ENCODE assay signal across 8 cellular contexts in genomic region chr10:42551582-42552187, GRCh38.
DNase-seq lines count a peak whose midpoint lies in the region; ATAC-seq lines count a peak whose summit lies in the region.

No MANE protein-coding gene starts in this region.

- H3K27ac ChIP-seq in iPS-20b (ENCODE audit: low read length) (no peak overlapping the region), substantia nigra (ENCODE audit: low read depth, low read length, poor library complexity, severe bottlenecking) (peak overlapping the region; percentile 77)

- H3K27ac Mint-ChIP-seq in activated naive CD4-positive, alpha-beta T cell treated with anti-CD3 and anti-CD28 coated beads, Interleukin-2, amount 50 U/mL, for 72 hours: peak overlapping the region; percentile 94 to 97

- DNase-seq in stimulated activated CD4-positive, alpha-beta T cell treated with anti-CD3 and anti-CD28 coated beads, Interleukin-15, amount 100 ng/mL, for 24 hours: peak; percentile 3
- DNase-seq in stimulated activated CD4-positive, alpha-beta T cell treated with anti-CD3 and anti-CD28 coated beads, Interleukin-4, amount 100 ng/mL, for 4 hours: no peak
- DNase-seq in activated naive CD4-positive, alpha-beta T cell treated with anti-CD3 and anti-CD28 coated beads, Interleukin-2, amount 50 U/mL, for 72 hours (ENCODE audit: low spot score in 2 of 2): no peak
- DNase-seq in substantia nigra (lab: John Stamatoyannopoulos, UW) (peak in 4 of 49 donors; percentile 3 to 16 (median 6)), NCI-H69 (lab: John Stamatoyannopoulos, UW) (no peak)

- peak overlapping the region; percentile 87 for H3K9ac ChIP-seq in iPS-20b (ENCODE audit: low read depth, low read length)

- H3K4me3 ChIP-seq in iPS-20b (ENCODE audit: low read length): peak overlapping the region; percentile 97

- peaks cover 50 to 59% of the 10 kb centered on the region in 2 donors for H3K36me3 Mint-ChIP-seq in activated naive CD4-positive, alpha-beta T cell treated with anti-CD3 and anti-CD28 coated beads, Interleukin-2, amount 50 U/mL, for 72 hours

- peaks cover 5 to 11% of the 10 kb centered on the region in 2 donors for H3K9me3 Mint-ChIP-seq in activated naive CD4-positive, alpha-beta T cell treated with anti-CD3 and anti-CD28 coated beads, Interleukin-2, amount 50 U/mL, for 72 hours

- H3K27me3 ChIP-seq in iPS-20b (ENCODE audit: insufficient read depth, low read length): peaks cover 4% of the 10 kb centered on the region; the same call in 1 of the 2 replicates

- no peaks in the 10 kb centered on the region; the same call in 1 of the 2 replicates for H3K9me3 ChIP-seq in iPS-20b (ENCODE audit: insufficient read depth, low read depth, low read length)

- H3K36me3 ChIP-seq in iPS-20b (ENCODE audit: insufficient read depth, low read depth, low read length): peaks cover 9% of the 10 kb centered on the region; the same call in 1 of the 2 replicates

- no peak for ATAC-seq in activated naive CD4-positive, alpha-beta T cell treated with anti-CD3 and anti-CD28 coated beads, Interleukin-2, amount 50 U/mL, for 72 hours
- ATAC-seq in HG02759 (IDR thresholded peaks at IDR 0.05; ENCODE audit: unreplicated experiment) (no peak), HG02588 (IDR thresholded peaks at IDR 0.05; ENCODE audit: unreplicated experiment) (no peak)

- H3K4me1 ChIP-seq in iPS-20b (ENCODE audit: insufficient read depth, low read length): no peaks in the 10 kb centered on the region
